In the genomic region with DNA sequence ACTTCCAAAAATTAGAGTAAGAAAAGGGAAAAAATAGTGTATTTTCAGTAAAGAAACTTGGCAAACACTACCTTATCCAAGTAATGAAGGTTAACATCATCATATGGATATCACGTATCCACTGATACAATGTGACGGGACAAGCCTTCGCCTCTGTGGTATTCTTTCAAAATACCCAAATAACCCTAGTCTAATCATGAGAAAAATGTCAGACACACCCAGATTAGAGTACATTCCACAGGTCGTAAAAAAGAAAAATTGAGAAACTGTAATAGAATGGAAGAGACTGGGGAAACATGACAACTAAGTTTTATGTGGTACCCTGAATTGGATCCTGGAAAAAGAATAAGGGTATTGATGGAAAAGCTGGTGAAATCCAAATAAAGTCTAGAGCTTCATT, we compare ENCODE assay signal across 22 cellular contexts.
"Had no signal": no experiment of that assay in that cellular context is flagged by ENCODE, and none has a peak within 500 bp of the region (broad histone marks: within the 10 kb centered on the region; RNA-seq: fewer than 3 reads in every experiment).

No MANE protein-coding gene starts in this region.

- H3K9me3 ChIP-seq: colonic mucosa, neutrophil, psoas muscle, sigmoid colon, suprapubic skin, thyroid gland, upper lobe of right lung, vagina had no signal

- ATAC-seq: heart right ventricle; naive thymus-derived CD8-positive, alpha-beta T cell; psoas muscle; stimulated activated naive CD8-positive, alpha-beta T cell treated with anti-CD3 and anti-CD28 coated beads, Interleukin-15, Interleukin-2, amounts not matched to agents 100 U/mL and 50 U/mL, for 24 hours; upper lobe of right lung had no signal

- H3K27me3 ChIP-seq: colonic mucosa, heart right ventricle, neutrophil, sigmoid colon, suprapubic skin, thyroid gland, upper lobe of right lung, vagina had no signal

- H3K36me3 ChIP-seq: colonic mucosa, neutrophil, suprapubic skin, thyroid gland, upper lobe of right lung, vagina had no signal

- H3K4me1 Mint-ChIP-seq: endodermal cell; naive thymus-derived CD8-positive, alpha-beta T cell had no signal

- H3K27me3 Mint-ChIP-seq: naive thymus-derived CD8-positive, alpha-beta T cell had no signal

- H3K27ac ChIP-seq: colonic mucosa, heart right ventricle, neutrophil, psoas muscle, sigmoid colon, suprapubic skin, thyroid gland, upper lobe of right lung, vagina had no signal

- DNase-seq: colonic mucosa; dermis blood vessel endothelial cell; effector CD4-positive, alpha-beta T cell; endodermal cell; erythroblast; foreskin melanocyte; heart right ventricle; islet precursor cell; mammary epithelial cell; naive thymus-derived CD8-positive, alpha-beta T cell; psoas muscle; retina; sigmoid colon; small intestine; stimulated activated CD4-positive, alpha-beta T cell treated with anti-CD3 and anti-CD28 coated beads, Interleukin-12 subunit alpha, Interleukin-12 subunit beta, amount 100 ng/mL, for 4 hours; stimulated activated CD4-positive, alpha-beta T cell treated with anti-CD3 and anti-CD28 coated beads, Interleukin-2, amount 100 ng/mL, for 48 hours; stimulated activated naive CD8-positive, alpha-beta T cell treated with anti-CD3 and anti-CD28 coated beads, Interleukin-15, Interleukin-2, amounts not matched to agents 100 U/mL and 50 U/mL, for 24 hours; thyroid gland; upper lobe of right lung had no signal

- H3K4me3 Mint-ChIP-seq: endodermal cell; naive thymus-derived CD8-positive, alpha-beta T cell had no signal

- H3K4me3 ChIP-seq: colonic mucosa, heart right ventricle, psoas muscle, sigmoid colon, suprapubic skin, thyroid gland, upper lobe of right lung, vagina had no signal

- H3K27ac Mint-ChIP-seq: endodermal cell had no signal

- H3K9me3 Mint-ChIP-seq: endodermal cell; naive thymus-derived CD8-positive, alpha-beta T cell had no signal

- H3K4me1 ChIP-seq: colonic mucosa, heart right ventricle, psoas muscle, sigmoid colon, suprapubic skin, thyroid gland, upper lobe of right lung, vagina had no signal
